8 cellular contexts compared by ENCODE assay signal in the genomic region with DNA sequence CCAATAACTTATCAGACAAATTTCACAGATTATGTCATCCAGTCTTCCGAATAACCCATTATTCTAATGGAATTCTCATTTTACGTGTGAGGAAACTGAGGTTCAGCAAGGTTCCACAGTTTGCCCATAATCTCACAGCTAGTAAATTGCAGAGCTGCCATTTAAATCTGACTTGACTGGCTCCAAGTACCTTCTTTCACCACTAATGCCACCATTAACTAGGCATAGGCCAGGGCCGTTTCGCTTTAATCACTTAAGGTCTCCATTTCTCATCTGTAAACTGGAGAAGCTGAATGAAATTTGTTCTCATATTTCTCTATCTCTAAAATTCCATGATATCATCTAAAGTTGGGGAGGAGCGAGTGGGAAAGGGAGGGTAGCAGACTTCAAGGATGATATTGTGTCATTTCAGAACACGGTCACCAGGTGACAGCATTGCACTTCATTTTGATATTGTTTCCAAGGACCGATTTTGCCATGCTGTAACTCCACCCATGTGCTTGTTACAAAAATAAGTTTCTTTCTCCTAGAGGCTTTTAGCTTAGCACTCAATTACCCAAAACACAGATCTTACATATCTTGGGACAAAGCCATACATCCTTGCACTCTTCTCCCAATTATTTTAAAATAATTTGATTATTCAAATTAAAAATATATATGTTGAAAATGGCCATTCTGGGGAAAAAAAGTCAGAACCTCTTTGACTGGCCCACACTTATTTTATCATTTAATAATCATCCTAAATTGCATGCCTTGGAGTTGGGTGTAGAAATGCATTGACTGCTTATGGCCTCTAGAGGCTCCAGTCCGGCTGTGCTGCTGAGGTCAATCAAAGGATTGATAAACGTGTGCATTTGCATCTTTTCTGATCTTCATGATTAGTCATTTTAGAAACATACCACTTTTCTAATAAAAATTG.
DNase-seq lines count a peak whose midpoint lies in the region; ATAC-seq and TF ChIP-seq lines count a peak whose summit lies in the region.

No MANE protein-coding gene starts in this region.

- H4K20me1 ChIP-seq in MM.1S (ENCODE audit: insufficient read depth, low read length) (no peaks in the 10 kb centered on the region), SK-N-SH (ENCODE audit: insufficient read depth) (no peaks in the 10 kb centered on the region), fibroblast of lung (ENCODE audit: control insufficient read depth, extremely low read depth, insufficient read depth, low read length) (no peaks in the 10 kb centered on the region)

- no peak for TF ChIP-seq EP300 in SK-N-SH (IDR thresholded peaks at IDR 0.05; ENCODE audit: borderline replicate concordance in 1 of 2, low read depth in 1 of 2, low read length in 1 of 2)

- H3K79me2 ChIP-seq in MM.1S (ENCODE audit: low read length) (no peaks in the 10 kb centered on the region), SK-N-SH (ENCODE audit: insufficient read depth) (no peaks in the 10 kb centered on the region), fibroblast of lung (ENCODE audit: control insufficient read depth, insufficient read depth, low read length) (no peaks in the 10 kb centered on the region), trophoblast cell (ENCODE audit: control insufficient read depth, insufficient read depth, low read length, poor library complexity) (no peaks in the 10 kb centered on the region)

- H3K4me3 ChIP-seq in MM.1S (ENCODE audit: low read length) (no peak overlapping the region), SK-N-SH (ENCODE audit: low read depth in 2 of 2, low read length in 1 of 2) (peak overlapping the region in 1 of 2 experiments; percentile 43; a peak in 1 of 4 replicates), fibroblast of lung (replicated peaks in 1 of 4; ENCODE audit: control extremely low read depth in 1 of 4, insufficient read depth in 1 of 4, low read depth in 3 of 4, low read length in 4 of 4) (no peak overlapping the region), trophoblast cell (ENCODE audit: low read depth, low read length) (no peak overlapping the region)

- H3K9me3 ChIP-seq in MM.1S (replicated peaks; ENCODE audit: insufficient read depth, low read length): no peaks in the 10 kb centered on the region
- H3K9me3 ChIP-seq in SK-N-SH: no peaks in the 10 kb centered on the region
- no peaks in the 10 kb centered on the region for H3K9me3 ChIP-seq in fibroblast of lung (ENCODE audit: control insufficient read depth, insufficient read depth, low read depth, low read length)
- H3K9me3 ChIP-seq in trophoblast cell (ENCODE audit: insufficient read depth, low read depth, low read length): no peaks in the 10 kb centered on the region

- no peak overlapping the region for H2BK12ac ChIP-seq in trophoblast cell (ENCODE audit: low read length)

- peaks cover 3% of the 10 kb centered on the region for H3K4me1 Mint-ChIP-seq in activated CD4-positive, alpha-beta T cell treated with anti-CD3 and anti-CD28 coated beads for 36 hours

- peak; percentile 46 for DNase-seq in activated CD4-positive, alpha-beta T cell treated with anti-CD3 and anti-CD28 coated beads for 36 hours
- no peak for DNase-seq in activated CD4-positive, alpha-beta T cell treated with anti-CD3 and anti-CD28 coated beads for 1 hour
- DNase-seq in MM.1S (peak; percentile 34), SK-N-SH (peak; percentile 45), fibroblast of lung (ENCODE audit: low read depth in 2 of 2) (peak; percentile 17 to 20), trophoblast cell (peak; percentile 37 to 70)

- H3K4me2 ChIP-seq in MM.1S (ENCODE audit: low read depth, low read length): no peak overlapping the region
- H3K4me2 ChIP-seq in SK-N-SH: no peak overlapping the region
- H3K4me2 ChIP-seq in fibroblast of lung (ENCODE audit: extremely low read depth, insufficient read depth, low read length): no peak overlapping the region
- H3K4me2 ChIP-seq in trophoblast cell (ENCODE audit: low read length): no peak overlapping the region

- no peaks in the 10 kb centered on the region for H3K9me3 Mint-ChIP-seq in activated CD4-positive, alpha-beta T cell treated with anti-CD3 and anti-CD28 coated beads for 36 hours (ENCODE audit: low read depth)

- POLR2A ChIA-PET in activated CD4-positive, alpha-beta T cell treated with anti-CD3 and anti-CD28 coated beads for 36 hours (lab: Charles Lee): no interaction called here
- POLR2A ChIA-PET in SK-N-SH (lab: Yijun Ruan, JAX): no interaction called here

- H3F3A ChIP-seq in MM.1S (ENCODE audit: insufficient read depth, low read length) (no peaks in the 10 kb centered on the region), SK-N-SH (replicated peaks; ENCODE audit: insufficient read depth) (no peaks in the 10 kb centered on the region)

- no peak overlapping the region for H4K12ac ChIP-seq in trophoblast cell (ENCODE audit: low read depth, low read length)

- H3K27me3 Mint-ChIP-seq in activated CD4-positive, alpha-beta T cell treated with anti-CD3 and anti-CD28 coated beads for 36 hours: peaks cover under 1% of the 10 kb centered on the region

- CTCF ChIA-PET in activated CD4-positive, alpha-beta T cell treated with anti-CD3 and anti-CD28 coated beads for 36 hours (lab: Charles Lee): interaction anchor here (0.6 to 2.4 kb wide), 6 partner anchors 13 to 782 kb away, joined by 3 to 6 read pairs (median 4); no protein-coding TSS in a partner anchor
- CTCF ChIA-PET in SK-N-SH (lab: Yijun Ruan, JAX): interaction anchor here (0.6 to 1.7 kb wide), 17 partner anchors 8 to 1462 kb away, joined by 3 to 10 read pairs (median 3); no protein-coding TSS in a partner anchor

- no peak overlapping the region for H3K23ac ChIP-seq in trophoblast cell (ENCODE audit: low read length)

- H3K27ac Mint-ChIP-seq in activated CD4-positive, alpha-beta T cell treated with anti-CD3 and anti-CD28 coated beads for 36 hours: no peak overlapping the region

- no peaks in the 10 kb centered on the region for H3K4me1 ChIP-seq in MM.1S (ENCODE audit: low read length)
- H3K4me1 ChIP-seq in SK-N-SH (ENCODE audit: control insufficient read depth in 1 of 2, insufficient read depth in 2 of 2, low read depth in 1 of 2, low read length in 1 of 2): no peaks in the 10 kb centered on the region
- H3K4me1 ChIP-seq in fibroblast of lung (ENCODE audit: control insufficient read depth, extremely low read depth, insufficient read depth, low read length): no peaks in the 10 kb centered on the region
- H3K4me1 ChIP-seq in trophoblast cell (ENCODE audit: control insufficient read depth in 1 of 2, insufficient read depth in 2 of 2, low read length in 2 of 2): no peaks in the 10 kb centered on the region

- no peak overlapping the region for H4K91ac ChIP-seq in trophoblast cell (ENCODE audit: low read depth, low read length)

- H3K36me3 ChIP-seq in MM.1S (replicated peaks; ENCODE audit: insufficient read depth, low read length) (no peaks in the 10 kb centered on the region), SK-N-SH (replicated peaks in 1 of 2; ENCODE audit: control insufficient read depth in 1 of 2, insufficient read depth in 2 of 2, low read length in 1 of 2) (no peaks in the 10 kb centered on the region), fibroblast of lung (ENCODE audit: control insufficient read depth, insufficient read depth, low read length) (no peaks in the 10 kb centered on the region), trophoblast cell (ENCODE audit: control insufficient read depth in 1 of 2, insufficient read depth in 2 of 2, low read length in 2 of 2) (no peaks in the 10 kb centered on the region)

- no peaks in the 10 kb centered on the region for H3K27me3 ChIP-seq in MM.1S (replicated peaks; ENCODE audit: insufficient read depth, low read length)
- no peaks in the 10 kb centered on the region for H3K27me3 ChIP-seq in SK-N-SH (ENCODE audit: insufficient read depth)
- no peaks in the 10 kb centered on the region for H3K27me3 ChIP-seq in fibroblast of lung (ENCODE audit: control insufficient read depth, insufficient read depth, low read length)
- no peaks in the 10 kb centered on the region for H3K27me3 ChIP-seq in trophoblast cell (ENCODE audit: insufficient read depth, low read length)

- H3K9ac ChIP-seq in MM.1S (ENCODE audit: low read length): no peak overlapping the region
- no peak overlapping the region for H3K9ac ChIP-seq in SK-N-SH
- H3K9ac ChIP-seq in fibroblast of lung (ENCODE audit: insufficient read depth, low read length): no peak overlapping the region
- H3K9ac ChIP-seq in trophoblast cell (ENCODE audit: low read length): no peak overlapping the region

- 3% methylated on average over 9 of the region's 9 CpGs for WGBS in SK-N-SH (ENCODE audit: low lambda C conversion rate)
- WGBS in trophoblast cell (ENCODE audit: extremely low coverage, insufficient coverage, insufficient read length): no CpG with 5 or more reads among the region's 9 CpGs

- H2AK5ac ChIP-seq in trophoblast cell (ENCODE audit: low read length): no peak overlapping the region

- intact Hi-C loops in activated CD4-positive, alpha-beta T cell treated with anti-CD3 and anti-CD28 coated beads for 36 hours (cut with DNase I, micrococcal nuclease): loop anchor here in 1 of 2 experiments (1.0 to 10.0 kb wide), 5 partner anchors 33 to 1812 kb away; no protein-coding TSS in a partner anchor

- no peak overlapping the region for H2BK120ac ChIP-seq in trophoblast cell (ENCODE audit: insufficient read depth, low read length, poor library complexity)

- H3K4ac ChIP-seq in trophoblast cell (ENCODE audit: low read depth, low read length): no peak overlapping the region

- TF ChIP-seq RAD21 in SK-N-SH (IDR thresholded peaks at IDR 0.05; ENCODE audit: low read length): peak; percentile 83

- H3K79me1 ChIP-seq in trophoblast cell (ENCODE audit: low read length): no peaks in the 10 kb centered on the region

- H2BK5ac ChIP-seq in trophoblast cell (ENCODE audit: low read depth, low read length, poor library complexity): no peak overlapping the region

- H2AFZ ChIP-seq in MM.1S (ENCODE audit: low read length): no peak overlapping the region
- no peak overlapping the region for H2AFZ ChIP-seq in SK-N-SH (ENCODE audit: low read depth)
- no peak overlapping the region for H2AFZ ChIP-seq in fibroblast of lung (ENCODE audit: low read length)
- no peak overlapping the region for H2AFZ ChIP-seq in trophoblast cell (ENCODE audit: insufficient read depth, low read length, poor library complexity)

- H3K27ac ChIP-seq in MM.1S (ENCODE audit: low read length): no peak overlapping the region
- H3K27ac ChIP-seq in SK-N-SH (ENCODE audit: low read depth in 2 of 2, low read length in 1 of 2): no peak overlapping the region
- H3K27ac ChIP-seq in fibroblast of lung (ENCODE audit: insufficient read depth, low read length): no peak overlapping the region
- no peak overlapping the region for H3K27ac ChIP-seq in trophoblast cell (ENCODE audit: low read depth, low read length)

- H3K4me3 Mint-ChIP-seq in activated CD4-positive, alpha-beta T cell treated with anti-CD3 and anti-CD28 coated beads for 36 hours: no peak overlapping the region

- TF ChIP-seq CTCF in MM.1S (IDR thresholded peaks at IDR 0.05; ENCODE audit: low read length): peak; percentile 43
- TF ChIP-seq CTCF in SK-N-SH (IDR thresholded peaks at IDR 0.05): peak; percentile 51
- peak in 1 of 2 donors; percentile 26 for TF ChIP-seq CTCF in fibroblast of lung (conservative IDR thresholded peaks at IDR 0.05 in 1 of 2, IDR thresholded peaks at IDR 0.05 in 1 of 2; ENCODE audit: low read depth in 1 of 2, low read length in 2 of 2)

- H3K18ac ChIP-seq in trophoblast cell (ENCODE audit: low read length): no peak overlapping the region

- no peaks in the 10 kb centered on the region for H3K36me3 Mint-ChIP-seq in activated CD4-positive, alpha-beta T cell treated with anti-CD3 and anti-CD28 coated beads for 36 hours (ENCODE audit: low read depth)

- no peaks in the 10 kb centered on the region for H3K9me2 ChIP-seq in MM.1S (replicated peaks; ENCODE audit: insufficient read depth, low read length)
- H3K9me2 ChIP-seq in SK-N-SH: no peaks in the 10 kb centered on the region

- peak; percentile 76 for ATAC-seq in activated CD4-positive, alpha-beta T cell treated with anti-CD3 and anti-CD28 coated beads for 36 hours
- ATAC-seq in GM21723 (IDR thresholded peaks at IDR 0.05; ENCODE audit: unreplicated experiment) (peak; percentile 80), GM21717 (IDR thresholded peaks at IDR 0.05; ENCODE audit: unreplicated experiment) (no peak)

- H4K8ac ChIP-seq in trophoblast cell (ENCODE audit: low read depth, low read length): no peak overlapping the region

- no peak overlapping the region for H3K14ac ChIP-seq in trophoblast cell (ENCODE audit: low read length)
